Comparison of ENCODE assay signal across 1 cellular context in genomic region chr12:113601656-113602263, GRCh38.
A peak's percentile ranks its signal among the peaks of the same experiment; 100 is the strongest.
TF ChIP-seq lines count a peak whose summit lies in the region.

No MANE protein-coding gene starts in this region.

TF ChIP-seq in HepG2, 621 proteins besides CTCF, POLR2A, EP300 and RAD21 (continued from another document):
- no peak for TF ChIP-seq ZSCAN22 (CRISPR knock-in tag; IDR thresholded peaks at IDR 0.05)
- 0 out of 2 replicates have a peak, but pooled peaks have one; percentile 39 for TF ChIP-seq KLF15 (CRISPR knock-in tag; IDR thresholded peaks at IDR 0.05; ENCODE audit: borderline replicate concordance)
- TF ChIP-seq FOXK1 (CRISPR knock-in tag; IDR thresholded peaks at IDR 0.05; ENCODE audit: borderline replicate concordance, low read depth): 0 out of 2 replicates have a peak, but pooled peaks have one; percentile 14
- peak; percentile 93; the same call in 1 of the 2 replicates for TF ChIP-seq EHMT2 (IDR thresholded peaks at IDR 0.05; ENCODE audit: borderline replicate concordance, low read depth, low read length)
- 0 out of 2 replicates have a peak, but pooled peaks have one; percentile 37 for TF ChIP-seq ZNF766 (CRISPR knock-in tag; IDR thresholded peaks at IDR 0.05; ENCODE audit: borderline replicate concordance)
- no peak for TF ChIP-seq NR2F6 (IDR thresholded peaks at IDR 0.05)
- no peak for TF ChIP-seq NR2F6 (CRISPR knock-in tag; IDR thresholded peaks at IDR 0.05)
- peak; percentile 93 for TF ChIP-seq MIER2 (CRISPR knock-in tag; IDR thresholded peaks at IDR 0.05)
- TF ChIP-seq SALL1 (CRISPR knock-in tag; IDR thresholded peaks at IDR 0.05): peak; percentile 29; the same call in 1 of the 2 replicates
- TF ChIP-seq SCMH1 (CRISPR knock-in tag; IDR thresholded peaks at IDR 0.05; ENCODE audit: borderline replicate concordance): no peak
- TF ChIP-seq ESRRA (CRISPR knock-in tag; IDR thresholded peaks at IDR 0.05; ENCODE audit: low read depth): no peak
